ENCODE assay signal across 14 cellular contexts in genomic region chr2:186968277-186968676, GRCh38.
DNase-seq lines count a peak whose midpoint lies in the region; ATAC-seq and TF ChIP-seq lines count a peak whose summit lies in the region.
"Had no signal": no experiment of that assay in that cellular context is flagged by ENCODE, and none has a peak within 500 bp of the region (broad histone marks: within the 10 kb centered on the region; RNA-seq: fewer than 3 reads in every experiment).

No MANE protein-coding gene starts in this region.

- ATAC-seq in GM18519 (IDR thresholded peaks at IDR 0.05; ENCODE audit: low FRiP score, unreplicated experiment) (peak; percentile 91), GM21390 (IDR thresholded peaks at IDR 0.05; ENCODE audit: unreplicated experiment) (peak; percentile 94), HG03045 (IDR thresholded peaks at IDR 0.05; ENCODE audit: unreplicated experiment) (peak; percentile 79)
- ATAC-seq in activated T-helper 17 cell treated with anti-CD3 and anti-CD28 coated beads, Interleukin-2, amount 50 U/mL, for 72 hours (replicated peaks), result peak; percentile 21
- no peak for ATAC-seq in CD8-positive, alpha-beta T cell
- ATAC-seq: activated T-cell treated with anti-CD3 and anti-CD28 coated beads, Interleukin-2, amount 50 U/mL, for 72 hours; SK-N-SH treated with all-trans-retinoic acid at 6 μM for 48 hours had no signal

- POLR2A ChIA-PET in CD8-positive, alpha-beta T cell (lab: Charles Lee), result no interaction called here

- no peak overlapping the region for H3K27ac Mint-ChIP-seq in activated T-helper 17 cell treated with anti-CD3 and anti-CD28 coated beads, Interleukin-2, amount 50 U/mL, for 72 hours
- H3K27ac Mint-ChIP-seq in CD8-positive, alpha-beta T cell, result no peak overlapping the region
- H3K27ac Mint-ChIP-seq: activated T-cell treated with anti-CD3 and anti-CD28 coated beads, Interleukin-2, amount 50 U/mL, for 72 hours had no signal

- H3K9me3 ChIP-seq in effector memory CD4-positive, alpha-beta T cell (ENCODE audit: control insufficient read depth, low read length), result no peaks in the 10 kb centered on the region
- no peaks in the 10 kb centered on the region for H3K9me3 ChIP-seq in CD8-positive, alpha-beta T cell (ENCODE audit: low read length)
- H3K9me3 ChIP-seq in WERI-Rb-1 (ENCODE audit: severe bottlenecking), result no peaks in the 10 kb centered on the region
- H3K9me3 ChIP-seq: BLaER1, left ventricle myocardium inferior had no signal

- CTCF ChIA-PET in CD8-positive, alpha-beta T cell (lab: Charles Lee), result no interaction called here

- no peaks in the 10 kb centered on the region for H3K36me3 ChIP-seq in effector memory CD4-positive, alpha-beta T cell (ENCODE audit: control insufficient read depth, insufficient read depth, low read length)
- H3K36me3 ChIP-seq in CD8-positive, alpha-beta T cell (ENCODE audit: insufficient read depth, low read length), result no peaks in the 10 kb centered on the region
- H3K36me3 ChIP-seq in WERI-Rb-1, result no peaks in the 10 kb centered on the region
- H3K36me3 ChIP-seq: BLaER1, left ventricle myocardium inferior had no signal

- H3K4me1 ChIP-seq in effector memory CD4-positive, alpha-beta T cell (ENCODE audit: control insufficient read depth, insufficient read depth, low read length, poor library complexity, severe bottlenecking), result no peaks in the 10 kb centered on the region
- H3K4me1 ChIP-seq in CD8-positive, alpha-beta T cell (ENCODE audit: insufficient read depth, low read length), result no peaks in the 10 kb centered on the region
- H3K4me1 ChIP-seq: BLaER1, left ventricle myocardium inferior had no signal

- no peaks in the 10 kb centered on the region for H3K36me3 Mint-ChIP-seq in activated T-helper 17 cell treated with anti-CD3 and anti-CD28 coated beads, Interleukin-2, amount 50 U/mL, for 72 hours (ENCODE audit: low read depth)
- no peaks in the 10 kb centered on the region for H3K36me3 Mint-ChIP-seq in CD8-positive, alpha-beta T cell

- no peak overlapping the region for H3K4me3 Mint-ChIP-seq in activated T-helper 17 cell treated with anti-CD3 and anti-CD28 coated beads, Interleukin-2, amount 50 U/mL, for 72 hours
- no peak overlapping the region for H3K4me3 Mint-ChIP-seq in CD8-positive, alpha-beta T cell
- H3K4me3 Mint-ChIP-seq: activated T-cell treated with anti-CD3 and anti-CD28 coated beads, Interleukin-2, amount 50 U/mL, for 72 hours had no signal

- intact Hi-C loops in CD8-positive, alpha-beta T cell (cut with DNase I, micrococcal nuclease), result no loop called here

- H3K4me1 Mint-ChIP-seq in activated T-helper 17 cell treated with anti-CD3 and anti-CD28 coated beads, Interleukin-2, amount 50 U/mL, for 72 hours, result no peaks in the 10 kb centered on the region
- H3K4me1 Mint-ChIP-seq in CD8-positive, alpha-beta T cell (ENCODE audit: low read depth), result no peaks in the 10 kb centered on the region

- no peaks in the 10 kb centered on the region for H3K27me3 Mint-ChIP-seq in activated T-helper 17 cell treated with anti-CD3 and anti-CD28 coated beads, Interleukin-2, amount 50 U/mL, for 72 hours
- no peaks in the 10 kb centered on the region for H3K27me3 Mint-ChIP-seq in CD8-positive, alpha-beta T cell (ENCODE audit: low read depth)

- no peak overlapping the region for H3K27ac ChIP-seq in effector memory CD4-positive, alpha-beta T cell (ENCODE audit: insufficient read depth, low read length, poor library complexity, severe bottlenecking)
- H3K27ac ChIP-seq in CD8-positive, alpha-beta T cell (ENCODE audit: low read depth, low read length), result no peak overlapping the region
- no peak overlapping the region for H3K27ac ChIP-seq in WERI-Rb-1
- H3K27ac ChIP-seq: BLaER1, left ventricle myocardium inferior had no signal

- no peak overlapping the region for H3K4me3 ChIP-seq in effector memory CD4-positive, alpha-beta T cell (ENCODE audit: insufficient read depth, low read depth, low read length, poor library complexity, severe bottlenecking)
- H3K4me3 ChIP-seq in CD8-positive, alpha-beta T cell (ENCODE audit: low read depth, low read length), result no peak overlapping the region
- H3K4me3 ChIP-seq in WERI-Rb-1 (ENCODE audit: low read depth, low read length), result no peak overlapping the region
- H3K4me3 ChIP-seq: BLaER1, left ventricle myocardium inferior had no signal

- no peaks in the 10 kb centered on the region for H3K27me3 ChIP-seq in effector memory CD4-positive, alpha-beta T cell (replicated peaks; ENCODE audit: control insufficient read depth, insufficient read depth, low read length, poor library complexity, severe bottlenecking)
- no peaks in the 10 kb centered on the region for H3K27me3 ChIP-seq in CD8-positive, alpha-beta T cell (ENCODE audit: insufficient read depth, low read length)
- H3K27me3 ChIP-seq in WERI-Rb-1 (ENCODE audit: insufficient read depth, low read depth, severe bottlenecking), result no peaks in the 10 kb centered on the region
- H3K27me3 ChIP-seq: BLaER1 had no signal

- H3K9me3 Mint-ChIP-seq in activated T-helper 17 cell treated with anti-CD3 and anti-CD28 coated beads, Interleukin-2, amount 50 U/mL, for 72 hours, result peaks cover under 1% of the 10 kb centered on the region
- H3K9me3 Mint-ChIP-seq in CD8-positive, alpha-beta T cell, result no peaks in the 10 kb centered on the region

- no peak for DNase-seq in effector memory CD4-positive, alpha-beta T cell
- DNase-seq in NCI-H2081 (lab: John Stamatoyannopoulos, UW) (no peak), WERI-Rb-1 (no peak)
- no peak for DNase-seq in CD8-positive, alpha-beta T cell
- DNase-seq: activated CD4-positive, CD25-positive, alpha-beta regulatory T cell treated with anti-CD3 and anti-CD28 coated beads, Interleukin-2, amount 50 U/mL, for 72 hours; activated T-cell treated with anti-CD3 and anti-CD28 coated beads, Interleukin-2, amount 50 U/mL, for 72 hours; left ventricle myocardium inferior; NCI-H1436 had no signal

- no peak for TF ChIP-seq CTCF in CD8-positive, alpha-beta T cell (IDR thresholded peaks at IDR 0.05)
- TF ChIP-seq CTCF in WERI-Rb-1 (IDR thresholded peaks at IDR 0.05; ENCODE audit: low read depth, low read length), result no peak
